ENCODE assay signal across 27 cellular contexts in genomic region chr15:91898843-91899242, GRCh38.
"Had no signal": no experiment of that assay in that cellular context is flagged by ENCODE, and none has a peak within 500 bp of the region (broad histone marks: within the 10 kb centered on the region; RNA-seq: fewer than 3 reads in every experiment).

No MANE protein-coding gene starts in this region.

- H3K4me2 ChIP-seq: smooth muscle cell had no signal

- DNase-seq: central memory CD4-positive, alpha-beta T cell; effector memory CD4-positive, alpha-beta T cell; foreskin keratinocyte; heart right ventricle; hippocampal formation; kidney; natural killer cell; occipital lobe; pancreas; retina; stimulated activated CD4-positive, alpha-beta T cell treated with anti-CD3 and anti-CD28 coated beads, Interleukin-12 subunit alpha, Interleukin-12 subunit beta, amount 100 ng/mL, for 4 hours; stimulated activated CD4-positive, alpha-beta T cell treated with anti-CD3 and anti-CD28 coated beads, Interleukin-1b, Interleukin-23, amount 100 ng/mL, for 48 hours; stimulated activated CD4-positive, alpha-beta T cell treated with anti-CD3 and anti-CD28 coated beads, Interleukin-4, amount 100 ng/mL, for 1 hour; stimulated activated CD8-positive, alpha-beta memory T cell treated with anti-CD3 and anti-CD28 coated beads, Interleukin-4, amount 100 ng/mL, for 48 hours; stimulated activated naive CD4-positive, alpha-beta T cell; stimulated activated naive CD8-positive, alpha-beta T cell treated with anti-CD3 and anti-CD28 coated beads, Interleukin-15, amount 100 ng/mL, for 72 hours; testis; tibial artery had no signal

- H3K36me3 ChIP-seq: esophagus muscularis mucosa, gastroesophageal sphincter, heart right ventricle, pancreas, tibial artery had no signal

- H3K9me3 ChIP-seq: pancreas, testis had no signal

- H3K4me1 ChIP-seq: pancreas, testis had no signal

- FAIRE-seq: colon, endothelial cell of umbilical vein, kidney, pancreas, urothelium cell line had no signal

- H3K4me3 ChIP-seq: esophagus muscularis mucosa, gastroesophageal sphincter, heart right ventricle, lung, pancreas, smooth muscle cell, testis, tibial artery had no signal

- H3K27me3 ChIP-seq: esophagus muscularis mucosa, foreskin keratinocyte, gastroesophageal sphincter, heart right ventricle, pancreas, testis, tibial artery had no signal

- H3K27ac ChIP-seq: esophagus muscularis mucosa, gastroesophageal sphincter, pancreas, testis, tibial artery had no signal

- ATAC-seq: foreskin keratinocyte; gastroesophageal sphincter; left lobe of liver; natural killer cell; pancreas; sciatic nerve; stimulated activated naive CD8-positive, alpha-beta T cell treated with anti-CD3 and anti-CD28 coated beads, Interleukin-15, amount 100 ng/mL, for 72 hours had no signal
